Comparison of ENCODE assay signal across 21 cellular contexts in the genomic region with DNA sequence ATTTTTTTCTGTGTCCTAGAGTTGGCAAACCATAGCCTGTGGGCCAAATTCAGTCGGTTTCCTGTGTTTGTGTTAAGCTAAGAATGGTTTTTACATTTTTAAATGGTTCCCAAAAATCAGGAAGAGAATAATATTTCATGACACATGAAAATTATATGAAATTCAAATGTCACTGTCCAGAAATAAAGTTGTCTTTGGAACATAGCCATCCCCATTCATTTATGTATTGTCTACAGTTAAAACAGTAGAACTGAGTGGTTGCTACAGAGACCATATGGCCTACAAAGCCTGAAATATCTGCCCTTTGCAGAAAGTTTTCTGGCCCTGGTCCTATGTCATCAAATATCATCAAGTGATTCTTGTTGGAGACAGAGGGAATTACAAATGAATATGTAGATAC. TPM values are rescaled to one million over a fixed set of nuclear protein-coding genes. Genes with fewer than 3 reads are reported as not detected.
"Had no signal": no experiment of that assay in that cellular context is flagged by ENCODE, and none has a peak within 500 bp of the region (broad histone marks: within the 10 kb centered on the region; RNA-seq: fewer than 3 reads in every experiment).

No MANE protein-coding gene starts in this region.

- H3K27ac ChIP-seq: heart right ventricle, psoas muscle, right lobe of liver, suprapubic skin, thyroid gland had no signal

- H3K9me3 ChIP-seq: heart right ventricle, psoas muscle, right lobe of liver, suprapubic skin, thyroid gland had no signal

- DNase-seq: erythroblast; heart right ventricle; hypothalamus; islet precursor cell; left ventricle myocardium superior; mesenchymal stem cell; midbrain; occipital lobe; psoas muscle; retina; right lobe of liver; stimulated activated CD4-positive, alpha-beta T cell treated with anti-CD3 and anti-CD28 coated beads, Interleukin-4, amount 100 ng/mL, for 1 hour; stimulated activated CD8-positive, alpha-beta memory T cell treated with anti-CD3 and anti-CD28 coated beads, Interleukin-4, amount 100 ng/mL, for 48 hours; stimulated activated naive CD8-positive, alpha-beta T cell treated with anti-CD3 and anti-CD28 coated beads, Interleukin-15, Interleukin-2, amounts not matched to agents 100 U/mL and 50 U/mL, for 24 hours; thyroid gland had no signal

- H3K36me3 ChIP-seq: heart right ventricle, right lobe of liver, suprapubic skin, thyroid gland had no signal

- FAIRE-seq: frontal cortex, urothelium cell line had no signal

- H3K4me1 ChIP-seq: psoas muscle, right lobe of liver, suprapubic skin, thyroid gland had no signal

- H3K4me3 ChIP-seq: heart right ventricle, lung, psoas muscle, right lobe of liver, suprapubic skin, thyroid gland had no signal

RNA-seq across cellular contexts. Expression of a gene that starts 15.5 kb away (rescaled TPM):
- total RNA-seq: glomerular endothelial cell; natural killer cell treated with Interleukin-12 subunit alpha and Interleukin-12 subunit beta and Interleukin-15 and Interleukin-18, amount 100 ng/mL, for 72 hours; thyroid gland had no signal
